8 cellular contexts compared by ENCODE assay signal in the genomic region with DNA sequence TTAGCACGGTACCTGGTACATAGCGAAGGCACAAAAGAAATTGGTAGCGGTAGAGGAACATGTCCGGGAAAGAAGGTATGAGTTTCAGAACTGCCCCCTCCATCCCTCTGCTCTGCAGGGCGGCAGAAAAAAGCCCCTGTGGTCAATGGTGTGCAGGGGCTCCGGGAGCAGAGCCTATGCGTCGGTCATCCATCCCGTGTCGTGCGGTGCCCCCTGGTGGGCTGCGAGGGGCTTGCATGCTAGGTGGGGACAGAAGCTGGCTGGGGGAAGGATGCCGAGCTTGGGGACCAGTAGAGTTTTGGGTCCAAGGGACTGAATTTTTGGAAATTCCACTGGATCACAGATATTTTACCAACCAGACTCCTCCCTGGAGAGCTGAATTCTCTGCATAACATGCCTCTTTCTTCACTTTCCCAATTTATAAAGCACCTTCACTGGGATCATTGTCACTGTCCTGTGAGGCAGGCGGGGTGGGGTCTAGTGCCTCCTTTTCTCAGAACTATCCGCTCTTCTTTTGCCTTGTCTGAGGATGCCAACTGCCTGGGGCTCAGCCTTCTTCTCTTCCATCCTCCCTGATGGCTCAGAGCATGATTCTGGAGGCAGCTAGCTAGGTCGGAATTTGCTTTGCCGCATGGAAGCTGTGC.
A peak's percentile ranks its signal among the peaks of the same experiment; 100 is the strongest.
DNase-seq lines count a peak whose midpoint lies in the region; ATAC-seq, FAIRE-seq and TF ChIP-seq lines count a peak whose summit lies in the region.

No MANE protein-coding gene starts in this region.

- ATAC-seq in HG03280 (IDR thresholded peaks at IDR 0.05; ENCODE audit: unreplicated experiment) (peak; percentile 66), Right ventricle myocardium superior (ENCODE audit: poor library complexity) (peak; percentile 87), HG02885 (IDR thresholded peaks at IDR 0.05; ENCODE audit: poor library complexity, unreplicated experiment) (no peak)

- no peak overlapping the region for H3K27ac ChIP-seq in prostate gland

- H3K9me3 ChIP-seq in prostate gland = no peaks in the 10 kb centered on the region

- peak; percentile 82 for DNase-seq in D721Med (ENCODE audit: insufficient read length, low spot score)
- DNase-seq in RCC 7860 (ENCODE audit: low spot score) = peak; percentile 11
- peak; percentile 56 for DNase-seq in activated naive CD4-positive, alpha-beta T cell treated with Interleukin-2 at 50 U/mL for 16 hours
- peak; percentile 85 for DNase-seq in Right ventricle myocardium superior
- peak; percentile 46 for DNase-seq in prostate gland (ENCODE audit: low spot score)
- no peak for DNase-seq in GDM1 (lab: John Stamatoyannopoulos, UW)

- no peaks in the 10 kb centered on the region for H3K27me3 ChIP-seq in prostate gland (replicated peaks; ENCODE audit: insufficient read depth)

- FAIRE-seq in D721Med (lab: Jason Lieb, UNC) (no peak), RCC 7860 (lab: Jason Lieb, UNC) (no peak)

- peak; percentile 80 for TF ChIP-seq CTCF in D721Med (IDR thresholded peaks at IDR 0.05; ENCODE audit: insufficient read depth, missing control alignments)
- peak; percentile 87 to 93 (median 88) for TF ChIP-seq CTCF in prostate gland (IDR thresholded peaks at IDR 0.05)

- no peak overlapping the region for H3K4me3 ChIP-seq in prostate gland

- WGBS in prostate gland = 36% methylated on average over 17 of the region's 17 CpGs

- no peak for TF ChIP-seq POLR2A in prostate gland (IDR thresholded peaks at IDR 0.05)

- H3K36me3 ChIP-seq in prostate gland = no peaks in the 10 kb centered on the region

- intact Hi-C loops in Right ventricle myocardium superior (cut with DNase I) (loop anchor here (2.0 kb wide), 1 partner anchor 209 kb away; no protein-coding TSS in a partner anchor), prostate gland (cut with DNase I) (loop anchor here (2.0 kb wide), 2 partner anchors 151 to 209 kb away; no protein-coding TSS in a partner anchor)

- H3K4me1 ChIP-seq in prostate gland (replicated peaks) = no peaks in the 10 kb centered on the region
